15 cellular contexts compared by ENCODE assay signal in the genomic region with DNA sequence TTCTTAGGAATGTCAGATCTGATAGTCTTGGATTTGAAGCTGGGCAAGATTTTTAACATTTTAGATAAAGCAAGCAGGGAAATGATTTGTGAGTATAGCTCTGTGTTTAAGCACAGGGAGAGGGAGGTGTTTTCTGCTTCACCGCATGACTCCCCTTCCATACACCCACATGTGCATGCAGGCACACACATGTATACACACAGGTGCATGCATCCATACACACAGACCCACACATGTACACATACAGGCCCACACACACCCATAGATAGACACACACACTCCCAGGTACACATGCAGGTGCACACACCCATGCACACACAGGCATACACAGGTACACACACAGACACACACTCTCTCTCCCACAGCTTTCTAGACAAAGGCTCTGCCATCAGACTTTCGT.
DNase-seq lines count a peak whose midpoint lies in the region; ATAC-seq and TF ChIP-seq lines count a peak whose summit lies in the region.
"Had no signal": no experiment of that assay in that cellular context is flagged by ENCODE, and none has a peak within 500 bp of the region (broad histone marks: within the 10 kb centered on the region; RNA-seq: fewer than 3 reads in every experiment).

No MANE protein-coding gene starts in this region.

- no peaks in the 10 kb centered on the region for H3F3A ChIP-seq in Loucy (ENCODE audit: low read depth)

- ATAC-seq in HG03025 (IDR thresholded peaks at IDR 0.05; ENCODE audit: low FRiP score, unreplicated experiment), result no peak
- ATAC-seq in GM21529 (IDR thresholded peaks at IDR 0.05; ENCODE audit: unreplicated experiment), result no peak
- ATAC-seq: body of pancreas had no signal

- no peak for TF ChIP-seq CTCF in Loucy (conservative IDR thresholded peaks at IDR 0.05; ENCODE audit: low read length)

- POLR2A ChIA-PET in activated CD4-positive, alpha-beta T cell treated with anti-CD3 and anti-CD28 coated beads, Interleukin-2, amount 10 ng/mL, durations not matched to agents 7 days and 5 days (lab: Charles Lee), result interaction anchor here (1.1 to 2.1 kb wide), 2 partner anchors 158 to 1136 kb away, joined by 5 to 6 read pairs; a partner anchor contains a TSS

- H4K20me1 ChIP-seq in Loucy (ENCODE audit: insufficient read depth, low read length, poor library complexity, severe bottlenecking), result no peaks in the 10 kb centered on the region

- peaks cover 1% of the 10 kb centered on the region for H3K36me3 Mint-ChIP-seq in activated CD4-positive, alpha-beta T cell treated with anti-CD3 and anti-CD28 coated beads, Interleukin-2, amount 10 ng/mL, durations not matched to agents 7 days and 5 days (ENCODE audit: low read depth)
- no peaks in the 10 kb centered on the region for H3K36me3 Mint-ChIP-seq in activated naive CD4-positive, alpha-beta T cell treated with anti-CD3 and anti-CD28 coated beads, Interleukin-2, amount 50 U/mL, for 24 hours

- H3K4me2 ChIP-seq in Loucy (ENCODE audit: low read depth, low read length, poor library complexity, severe bottlenecking), result peak overlapping the region; percentile 2

- H3K27ac Mint-ChIP-seq in activated CD4-positive, alpha-beta T cell treated with anti-CD3 and anti-CD28 coated beads, Interleukin-2, amount 10 ng/mL, durations not matched to agents 7 days and 5 days, result peak overlapping the region; percentile 96
- H3K27ac Mint-ChIP-seq in activated naive CD4-positive, alpha-beta T cell treated with anti-CD3 and anti-CD28 coated beads, Interleukin-2, amount 50 U/mL, for 24 hours, result peak overlapping the region; percentile 100
- H3K27ac Mint-ChIP-seq: activated B cell treated with CpG ODN at 0.5 μM for 24 hours, progenitor cell of endocrine pancreas had no signal

- peak overlapping the region; percentile 67 for H3K4me3 Mint-ChIP-seq in activated CD4-positive, alpha-beta T cell treated with anti-CD3 and anti-CD28 coated beads, Interleukin-2, amount 10 ng/mL, durations not matched to agents 7 days and 5 days
- peak overlapping the region; percentile 91 for H3K4me3 Mint-ChIP-seq in activated naive CD4-positive, alpha-beta T cell treated with anti-CD3 and anti-CD28 coated beads, Interleukin-2, amount 50 U/mL, for 24 hours
- H3K4me3 Mint-ChIP-seq: activated B cell treated with CpG ODN at 0.5 μM for 24 hours had no signal

- peak overlapping the region; percentile 18 for H3K9ac ChIP-seq in Loucy (ENCODE audit: low read depth, low read length, poor library complexity, severe bottlenecking)

- no peaks in the 10 kb centered on the region for H3K9me3 ChIP-seq in Loucy (ENCODE audit: insufficient read depth, low read depth, low read length)
- H3K9me3 ChIP-seq: body of pancreas, esophagus muscularis mucosa had no signal

- H3K4me3 ChIP-seq in Loucy (ENCODE audit: low read length, poor library complexity, severe bottlenecking), result no peak overlapping the region
- H3K4me3 ChIP-seq: body of pancreas, esophagus muscularis mucosa, GM12878 had no signal

- CTCF ChIA-PET in activated CD4-positive, alpha-beta T cell treated with anti-CD3 and anti-CD28 coated beads, Interleukin-2, amount 10 ng/mL, durations not matched to agents 7 days and 5 days (lab: Charles Lee), result interaction anchor here (0.6 to 2.2 kb wide), 9 partner anchors 9 to 1130 kb away, joined by 3 to 11 read pairs (median 3); no protein-coding TSS in a partner anchor

- H3K4me1 Mint-ChIP-seq in activated CD4-positive, alpha-beta T cell treated with anti-CD3 and anti-CD28 coated beads, Interleukin-2, amount 10 ng/mL, durations not matched to agents 7 days and 5 days, result peaks cover 74% of the 10 kb centered on the region
- H3K4me1 Mint-ChIP-seq in activated naive CD4-positive, alpha-beta T cell treated with anti-CD3 and anti-CD28 coated beads, Interleukin-2, amount 50 U/mL, for 24 hours, result peaks cover 92% of the 10 kb centered on the region
- H3K4me1 Mint-ChIP-seq: activated B cell treated with CpG ODN at 0.5 μM for 24 hours had no signal

- no peaks in the 10 kb centered on the region for H3K36me3 ChIP-seq in Loucy (ENCODE audit: insufficient read depth, low read length)
- H3K36me3 ChIP-seq: esophagus muscularis mucosa had no signal

- H3K79me2 ChIP-seq in Loucy (ENCODE audit: insufficient read depth, low read length), result no peaks in the 10 kb centered on the region

- no peaks in the 10 kb centered on the region for H3K27me3 Mint-ChIP-seq in activated CD4-positive, alpha-beta T cell treated with anti-CD3 and anti-CD28 coated beads, Interleukin-2, amount 10 ng/mL, durations not matched to agents 7 days and 5 days
- H3K27me3 Mint-ChIP-seq in activated naive CD4-positive, alpha-beta T cell treated with anti-CD3 and anti-CD28 coated beads, Interleukin-2, amount 50 U/mL, for 24 hours, result no peaks in the 10 kb centered on the region
- H3K27me3 Mint-ChIP-seq: activated B cell treated with CpG ODN at 0.5 μM for 24 hours had no signal

- peaks cover 58% of the 10 kb centered on the region for H3K4me1 ChIP-seq in Loucy (ENCODE audit: insufficient read depth, low read length, poor library complexity, severe bottlenecking)
- H3K4me1 ChIP-seq: body of pancreas, esophagus muscularis mucosa had no signal

- no peaks in the 10 kb centered on the region for H3K27me3 ChIP-seq in Loucy (ENCODE audit: insufficient read depth, low read length, poor library complexity, severe bottlenecking)
- H3K27me3 ChIP-seq: body of pancreas had no signal

- no peaks in the 10 kb centered on the region for H3K9me2 ChIP-seq in Loucy (replicated peaks; ENCODE audit: low read depth, low read length)

- DNase-seq in activated CD4-positive, alpha-beta T cell treated with anti-CD3 and anti-CD28 coated beads, Interleukin-2, amount 10 ng/mL, durations not matched to agents 7 days and 5 days, result no peak
- no peak for DNase-seq in activated CD4-positive, alpha-beta T cell treated with anti-CD3 and anti-CD28 coated beads, Interleukin-2, amount 50 U/mL, for 1 hour
- DNase-seq in retina, result peak; percentile 27
- DNase-seq in NCI-H1436 (lab: John Stamatoyannopoulos, UW), result no peak
- DNase-seq: activated B cell treated with CpG ODN at 0.5 μM for 24 hours; activated effector memory CD4-positive, alpha-beta T cell treated with anti-CD3 and anti-CD28 coated beads, Interleukin-2, amount 50 U/mL, for 16 hours; body of pancreas; KBM-7 had no signal

- H2AFZ ChIP-seq in Loucy (ENCODE audit: low read length), result no peak overlapping the region

- no peaks in the 10 kb centered on the region for H3K9me3 Mint-ChIP-seq in activated CD4-positive, alpha-beta T cell treated with anti-CD3 and anti-CD28 coated beads, Interleukin-2, amount 10 ng/mL, durations not matched to agents 7 days and 5 days
- H3K9me3 Mint-ChIP-seq in activated naive CD4-positive, alpha-beta T cell treated with anti-CD3 and anti-CD28 coated beads, Interleukin-2, amount 50 U/mL, for 24 hours, result no peaks in the 10 kb centered on the region
- H3K9me3 Mint-ChIP-seq: activated B cell treated with CpG ODN at 0.5 μM for 24 hours had no signal
